10 cellular contexts compared by ENCODE assay signal in the genomic region with DNA sequence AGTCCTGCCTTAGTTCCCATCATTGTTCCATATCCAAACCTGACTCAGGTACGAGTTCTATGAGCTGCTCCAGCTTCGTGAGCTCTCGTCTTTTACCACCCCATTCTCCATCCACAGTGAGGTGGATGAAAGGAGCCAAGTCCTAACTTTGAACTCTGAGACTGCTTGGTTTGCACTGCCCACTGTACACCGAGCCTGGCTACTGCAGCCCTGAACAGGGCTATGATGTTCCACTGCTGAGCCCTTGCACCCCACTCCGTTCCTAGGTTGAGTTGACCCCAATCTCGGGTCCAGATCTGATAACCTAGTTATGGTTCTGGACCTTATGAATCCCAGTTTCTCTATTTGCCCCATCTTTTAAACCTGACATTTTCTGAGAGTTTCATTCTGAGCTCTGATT. TPM values are rescaled to one million over a fixed set of nuclear protein-coding genes. Genes with fewer than 3 reads are reported as not detected.
"Had no signal": no experiment of that assay in that cellular context is flagged by ENCODE, and none has a peak within 500 bp of the region (broad histone marks: within the 10 kb centered on the region; RNA-seq: fewer than 3 reads in every experiment).

No MANE protein-coding gene starts in this region.

- H3K9me3 Mint-ChIP-seq: GM23338, HFFc6, IgD-negative memory B cell had no signal

- H3K4me1 ChIP-seq: HAP-1 had no signal

- FAIRE-seq: HepG2 had no signal

- H3K9me3 ChIP-seq: HAP-1 had no signal

- H3K27ac Mint-ChIP-seq: GM23338, HFFc6, IgD-negative memory B cell had no signal

- H3K27ac ChIP-seq: HL-60 had no signal

- ATAC-seq: GM23338, HCT116, HepG2 had no signal

- H3K4me3 Mint-ChIP-seq: GM23338, HFFc6 had no signal

- DNase-seq: H7, HFFc6 had no signal

- H3K4me3 ChIP-seq: GM23338, HAP-1 had no signal

- H3K36me3 ChIP-seq: HAP-1 had no signal

- H3K36me3 Mint-ChIP-seq: IgD-negative memory B cell had no signal

RNA-seq across cellular contexts. Expression of a gene that starts 5.3 kb away (rescaled TPM):
- total RNA-seq: H4, H7, HepG2, HFFc6, HT1080 had no signal
